Comparison of ENCODE assay signal across 17 cellular contexts in genomic region chr15:48622227-48622626, GRCh38. TPM values are rescaled to one million over a fixed set of nuclear protein-coding genes. Genes with fewer than 3 reads are reported as not detected.
DNase-seq lines count a peak whose midpoint lies in the region; ATAC-seq and TF ChIP-seq lines count a peak whose summit lies in the region.
"Had no signal": no experiment of that assay in that cellular context is flagged by ENCODE, and none has a peak within 500 bp of the region (broad histone marks: within the 10 kb centered on the region; RNA-seq: fewer than 3 reads in every experiment).

No MANE protein-coding gene starts in this region.

- H3K36me3 Mint-ChIP-seq in activated naive CD8-positive, alpha-beta T cell treated with anti-CD3 and anti-CD28 coated beads, Interleukin-2, amount 50 U/mL, for 24 hours (ENCODE audit: low read depth), result no peaks in the 10 kb centered on the region

- no peak overlapping the region for H3K4me3 Mint-ChIP-seq in activated naive CD8-positive, alpha-beta T cell treated with anti-CD3 and anti-CD28 coated beads, Interleukin-2, amount 50 U/mL, for 24 hours

- ATAC-seq in heart left ventricle, result peak in 3 of 4 donors; percentile 50 to 68 (median 51)
- ATAC-seq in upper lobe of right lung, result no peak
- ATAC-seq in activated naive CD8-positive, alpha-beta T cell treated with anti-CD3 and anti-CD28 coated beads, Interleukin-2, amount 50 U/mL, for 24 hours, result no peak
- ATAC-seq in GM21529 (IDR thresholded peaks at IDR 0.05; ENCODE audit: unreplicated experiment), result no peak
- ATAC-seq: PC-3 had no signal

- H3K4me3 ChIP-seq in heart left ventricle (no peak overlapping the region), fibroblast of pulmonary artery (replicated peaks; ENCODE audit: low read depth, low read length) (no peak overlapping the region), osteoblast (ENCODE audit: insufficient read depth, low read length) (no peak overlapping the region), upper lobe of right lung (no peak overlapping the region)

- H3K9me3 Mint-ChIP-seq in activated naive CD8-positive, alpha-beta T cell treated with anti-CD3 and anti-CD28 coated beads, Interleukin-2, amount 50 U/mL, for 24 hours, result no peaks in the 10 kb centered on the region

- H3K4me1 ChIP-seq in heart left ventricle (peaks cover 0 to 73% (median 6%) of the 10 kb centered on the region in 12 donors), osteoblast (ENCODE audit: insufficient read depth, low read length) (peaks cover 37% of the 10 kb centered on the region), upper lobe of right lung (peaks cover 7% of the 10 kb centered on the region)

- H3K36me3 ChIP-seq in heart left ventricle, result peaks cover 0 to 4% (median 0%) of the 10 kb centered on the region in 9 donors
- peaks cover 44% of the 10 kb centered on the region for H3K36me3 ChIP-seq in osteoblast (ENCODE audit: insufficient read depth, low read length)
- H3K36me3 ChIP-seq in upper lobe of right lung, result no peaks in the 10 kb centered on the region

- H3K4me2 ChIP-seq in osteoblast (ENCODE audit: insufficient read depth, low read length), result no peak overlapping the region

- H4K20me1 ChIP-seq in osteoblast (ENCODE audit: insufficient read depth, low read length), result peaks cover 70% of the 10 kb centered on the region

- intact Hi-C loops in heart left ventricle (cut with DNase I) (loop anchor here in 1 of 10 donors (10.0 kb wide), 1 partner anchor 57 kb away; no protein-coding TSS in a partner anchor), cardiac septum (cut with DNase I) (no loop called here), upper lobe of right lung (cut with DNase I) (no loop called here)

- H3K27me3 ChIP-seq in heart left ventricle (no peaks in the 10 kb centered on the region), osteoblast (ENCODE audit: insufficient read depth, low read length) (no peaks in the 10 kb centered on the region), upper lobe of right lung (no peaks in the 10 kb centered on the region)

- no peak overlapping the region for H3K27ac Mint-ChIP-seq in activated naive CD8-positive, alpha-beta T cell treated with anti-CD3 and anti-CD28 coated beads, Interleukin-2, amount 50 U/mL, for 24 hours

- DNase-seq in heart left ventricle (no peak), cardiac septum (ENCODE audit: low spot score) (no peak), fibroblast of pulmonary artery (ENCODE audit: low read depth) (peak; percentile 53), osteoblast (ENCODE audit: insufficient read length, low spot score, missing footprints) (no peak), upper lobe of right lung (no peak), ecto neural progenitor cell (ENCODE audit: low spot score) (no peak)
- no peak for DNase-seq in activated naive CD8-positive, alpha-beta T cell treated with anti-CD3 and anti-CD28 coated beads, Interleukin-2, amount 50 U/mL, for 24 hours
- DNase-seq: C1 segment of cervical spinal cord, DMS79 treated with DMSO at 0.1 percent for 48 hours, GOT3, NCI-H1092 treated with DMSO at 0.1 percent for 48 hours, NCI-H1694, NCI-H510A treated with DMSO at 0.1 percent for 48 hours, NCI-H82, PC-3 had no signal

- peaks cover 99% of the 10 kb centered on the region for H3K79me2 ChIP-seq in osteoblast (ENCODE audit: insufficient read depth, low read length)

- no peaks in the 10 kb centered on the region for H3K4me1 Mint-ChIP-seq in activated naive CD8-positive, alpha-beta T cell treated with anti-CD3 and anti-CD28 coated beads, Interleukin-2, amount 50 U/mL, for 24 hours

- H3K27ac ChIP-seq in heart left ventricle (peak overlapping the region in 1 of 12 donors; percentile 22), osteoblast (ENCODE audit: low read depth, low read length) (peak overlapping the region; percentile 52), upper lobe of right lung (no peak overlapping the region)
- H3K27ac ChIP-seq: RWPE1 had no signal

- H3K9me3 ChIP-seq in heart left ventricle (no peaks in the 10 kb centered on the region), osteoblast (ENCODE audit: low read depth, low read length) (no peaks in the 10 kb centered on the region), upper lobe of right lung (no peaks in the 10 kb centered on the region)

- whole genome bisulfite sequencing in heart left ventricle, 4 donors, result 74 to 87% (median 79%) methylated on average over 2 of the region's 2 CpGs

- H3K27me3 Mint-ChIP-seq in activated naive CD8-positive, alpha-beta T cell treated with anti-CD3 and anti-CD28 coated beads, Interleukin-2, amount 50 U/mL, for 24 hours, result no peaks in the 10 kb centered on the region

- no peak overlapping the region for H2AFZ ChIP-seq in osteoblast (ENCODE audit: low read length)

- TF ChIP-seq POLR2A in heart left ventricle (IDR thresholded peaks at IDR 0.05), result no peak

- no peak for TF ChIP-seq CTCF in heart left ventricle (IDR thresholded peaks at IDR 0.05)
- no peak for TF ChIP-seq CTCF in fibroblast of pulmonary artery (IDR thresholded peaks at IDR 0.05; ENCODE audit: low read length, missing control alignments)
- TF ChIP-seq CTCF in osteoblast (IDR thresholded peaks at IDR 0.05; ENCODE audit: extremely low read depth, low read depth, low read length), result no peak
- TF ChIP-seq CTCF in upper lobe of right lung (IDR thresholded peaks at IDR 0.05), result no peak

RNA-seq across cellular contexts. Expression of gene FBN1, which starts 23.3 kb away (rescaled TPM):
- total RNA-seq in heart left ventricle (100 to 1,000 TPM in 1 of 9 donors, 10 to 100 TPM in 8; 22.5 to 115 (median 38.9) TPM), cardiac septum (32.1 TPM), osteoblast (1,453 and 1,556 TPM in 2 replicates), upper lobe of right lung (46.9 TPM)
- 10 to 100 TPM in 1 of 2 donors, 1 to 10 TPM in 1; 5.7 to 28.7 TPM for polyA plus RNA-seq in heart left ventricle

Comparison
In these comparisons a context has a peak if more than half of its experiments do, and no peak if none do; other contexts are left out.
1. ATAC-seq: peak in heart left ventricle (3 of 4); none in upper lobe of right lung (single experiment), activated naive CD8-positive, alpha-beta T cell treated with anti-CD3 and anti-CD28 coated beads, Interleukin-2, amount 50 U/mL, for 24 hours (single experiment) and GM21529 (single experiment).
2. RNA of gene FBN1, which starts 23.3 kb away (total RNA-seq): 1,453 to 1,556 TPM in osteoblast; 46.9 TPM in upper lobe of right lung (single experiment), 22.5 to 115 TPM in heart left ventricle and 32.1 TPM in cardiac septum (single experiment); every median in the first group is over 10 times any median in the second.